9 cellular contexts compared by ENCODE assay signal in the genomic region with DNA sequence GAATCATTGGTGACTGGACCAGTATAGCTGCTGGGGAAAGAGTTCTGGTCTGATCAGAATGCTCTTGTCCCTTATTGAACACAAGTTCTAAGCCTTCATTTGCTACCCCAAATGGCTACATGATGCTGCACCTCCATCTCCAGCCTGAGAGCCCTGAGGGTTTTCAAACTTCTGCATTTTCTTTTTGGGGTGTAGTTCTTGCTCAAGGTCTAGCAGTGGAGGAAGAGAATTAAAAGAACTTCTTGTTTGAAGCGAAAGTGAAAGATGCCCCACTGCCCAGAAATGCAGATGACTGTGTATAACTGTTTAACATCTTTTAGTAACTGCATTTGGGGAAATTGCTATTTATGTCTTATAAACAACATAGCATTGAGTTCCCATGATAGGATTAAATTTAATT. TPM values are rescaled to one million over a fixed set of nuclear protein-coding genes. Genes with fewer than 3 reads are reported as not detected.
DNase-seq lines count a peak whose midpoint lies in the region; ATAC-seq and TF ChIP-seq lines count a peak whose summit lies in the region.
"Had no signal": no experiment of that assay in that cellular context is flagged by ENCODE, and none has a peak within 500 bp of the region (broad histone marks: within the 10 kb centered on the region; RNA-seq: fewer than 3 reads in every experiment).

No MANE protein-coding gene starts in this region.

- H3K36me3 ChIP-seq in heart left ventricle, result no peaks in the 10 kb centered on the region
- no peaks in the 10 kb centered on the region for H3K36me3 ChIP-seq in upper lobe of left lung
- H3K36me3 ChIP-seq in PC-3 (ENCODE audit: low read depth, low read length), result no peaks in the 10 kb centered on the region

- peaks cover 57% of the 10 kb centered on the region for H3K36me3 Mint-ChIP-seq in T-helper 2 cell treated with Interferon-gamma antibody and Interleukin-4, amounts not matched to agents 5 μg/mL and 100 μg/mL, for 36 hours (ENCODE audit: low read depth)
- no peaks in the 10 kb centered on the region for H3K36me3 Mint-ChIP-seq in WTC11

- H3K27me3 ChIP-seq in heart left ventricle (no peaks in the 10 kb centered on the region), upper lobe of left lung (no peaks in the 10 kb centered on the region), PC-3 (ENCODE audit: low read length) (no peaks in the 10 kb centered on the region)

- H2AFZ ChIP-seq in PC-3 (ENCODE audit: low read length), result no peak overlapping the region

- CTCF ChIA-PET in WTC11 (lab: Charles Lee) (no interaction called here), PC-3 (lab: Charles Lee) (no interaction called here)

- no TSS peak for BruUV-seq in PC-3 (replicated peaks; lab: Mats Ljungman, UMichigan)

- WGBS in heart left ventricle, 4 donors, result 71 to 81% (median 74%) methylated on average over 1 of the region's 1 CpG
- WGBS in upper lobe of left lung, 2 donors, result 55 to 61% methylated on average over 1 of the region's 1 CpG

- no peaks in the 10 kb centered on the region for H4K20me1 ChIP-seq in PC-3 (ENCODE audit: low read length)

- no peaks in the 10 kb centered on the region for H3F3A ChIP-seq in PC-3 (ENCODE audit: low read length, unreplicated experiment)

- no peaks in the 10 kb centered on the region for H3K79me2 ChIP-seq in PC-3 (ENCODE audit: low read length)

- H3K9me2 ChIP-seq in PC-3 (replicated peaks; ENCODE audit: low read length), result no peaks in the 10 kb centered on the region

- H3K9me3 ChIP-seq in heart left ventricle (no peaks in the 10 kb centered on the region), upper lobe of left lung (no peaks in the 10 kb centered on the region), PC-3 (ENCODE audit: low read length) (no peaks in the 10 kb centered on the region)

- no peak for TF ChIP-seq CTCF in heart left ventricle (IDR thresholded peaks at IDR 0.05)
- TF ChIP-seq CTCF in upper lobe of left lung (IDR thresholded peaks at IDR 0.05), result no peak
- TF ChIP-seq CTCF in WTC11 (IDR thresholded peaks at IDR 0.05), result no peak
- TF ChIP-seq CTCF in PC-3 (conservative IDR thresholded peaks at IDR 0.05; ENCODE audit: low read depth, low read length), result no peak

- no peak overlapping the region for H3K4me3 ChIP-seq in heart left ventricle
- H3K4me3 ChIP-seq in upper lobe of left lung, result no peak overlapping the region
- H3K4me3 ChIP-seq in PC-3 (ENCODE audit: low read length), result no peak overlapping the region

- H3K27me3 Mint-ChIP-seq in T-helper 2 cell treated with Interferon-gamma antibody and Interleukin-4, amounts not matched to agents 5 μg/mL and 100 μg/mL, for 36 hours (ENCODE audit: low read depth), result no peaks in the 10 kb centered on the region
- no peaks in the 10 kb centered on the region for H3K27me3 Mint-ChIP-seq in WTC11 (ENCODE audit: low read depth)

- intact Hi-C loops in heart left ventricle (cut with DNase I) (no loop called here), Right ventricle myocardium inferior (cut with DNase I) (no loop called here), PC-3 (cut with micrococcal nuclease) (no loop called here)

- no peak overlapping the region for H3K9ac ChIP-seq in PC-3 (ENCODE audit: low read length)

- TF ChIP-seq POLR2A in heart left ventricle (IDR thresholded peaks at IDR 0.05), result no peak
- TF ChIP-seq POLR2A in upper lobe of left lung (IDR thresholded peaks at IDR 0.05), result no peak

- peaks cover 0 to 51% (median 0%) of the 10 kb centered on the region in 12 donors for H3K4me1 ChIP-seq in heart left ventricle
- H3K4me1 ChIP-seq in upper lobe of left lung, result no peaks in the 10 kb centered on the region
- peaks cover 11% of the 10 kb centered on the region for H3K4me1 ChIP-seq in PC-3 (ENCODE audit: insufficient read depth, low read length)

- peak overlapping the region; percentile 83 for H3K27ac Mint-ChIP-seq in T-helper 2 cell treated with Interferon-gamma antibody and Interleukin-4, amounts not matched to agents 5 μg/mL and 100 μg/mL, for 36 hours
- H3K27ac Mint-ChIP-seq in WTC11, result no peak overlapping the region

- ATAC-seq in heart left ventricle, result peak in 3 of 4 donors; percentile 45 to 66 (median 64)
- ATAC-seq in Right ventricle myocardium inferior, result no peak
- peak; percentile 48 for ATAC-seq in HG03066 (IDR thresholded peaks at IDR 0.05; ENCODE audit: low read depth, unreplicated experiment)
- ATAC-seq in upper lobe of left lung (ENCODE audit: low FRiP score in 2 of 2), result peak; percentile 69 to 76
- ATAC-seq in WTC11, result no peak
- ATAC-seq in PC-3, result no peak
- ATAC-seq: Panc1 had no signal

- TF ChIP-seq EP300 in upper lobe of left lung (IDR thresholded peaks at IDR 0.05), result no peak

- no peak overlapping the region for H3K4me2 ChIP-seq in PC-3 (ENCODE audit: low read length)

- peaks cover 55% of the 10 kb centered on the region for H3K4me1 Mint-ChIP-seq in T-helper 2 cell treated with Interferon-gamma antibody and Interleukin-4, amounts not matched to agents 5 μg/mL and 100 μg/mL, for 36 hours (ENCODE audit: low read depth)
- H3K4me1 Mint-ChIP-seq in WTC11, result peaks cover 11% of the 10 kb centered on the region

- POLR2A ChIA-PET in WTC11 (lab: Charles Lee), result no interaction called here
- POLR2A ChIA-PET in PC-3 (lab: Charles Lee; ENCODE audit: unreplicated experiment), result no interaction called here

- H3K27ac ChIP-seq in heart left ventricle (peak overlapping the region in 1 of 12 donors; percentile 90), upper lobe of left lung (peak overlapping the region; percentile 42 to 79 (median 67)), PC-3 (ENCODE audit: low read length) (no peak overlapping the region)

- H3K9me3 Mint-ChIP-seq in T-helper 2 cell treated with Interferon-gamma antibody and Interleukin-4, amounts not matched to agents 5 μg/mL and 100 μg/mL, for 36 hours, result no peaks in the 10 kb centered on the region
- H3K9me3 Mint-ChIP-seq in WTC11, result peaks cover 6% of the 10 kb centered on the region; the same call in 1 of the 2 replicates

- peak overlapping the region; percentile 68 for H3K4me3 Mint-ChIP-seq in T-helper 2 cell treated with Interferon-gamma antibody and Interleukin-4, amounts not matched to agents 5 μg/mL and 100 μg/mL, for 36 hours
- H3K4me3 Mint-ChIP-seq in WTC11, result no peak overlapping the region

- no peak for DNase-seq in heart left ventricle
- DNase-seq in Right ventricle myocardium inferior (ENCODE audit: missing footprints), result no peak
- DNase-seq in T-helper 2 cell treated with Interferon-gamma antibody and Interleukin-4, amounts not matched to agents 5 μg/mL and 100 μg/mL, for 36 hours (ENCODE audit: low spot score), result no peak
- DNase-seq in upper lobe of left lung, result peak in 1 of 2 donors; percentile 28
- DNase-seq in WTC11 (ENCODE audit: low spot score), result no peak
- DNase-seq in PC-3, result no peak
- no peak for DNase-seq in stimulated activated CD4-positive, alpha-beta T cell treated with anti-CD3 and anti-CD28 coated beads, Interleukin-2, amount 100 ng/mL, for 24 hours

TF ChIP-seq in WTC11, 78 proteins besides CTCF, POLR2A, EP300 and RAD21 (continues in another document):
- TF ChIP-seq, protein P1, sequence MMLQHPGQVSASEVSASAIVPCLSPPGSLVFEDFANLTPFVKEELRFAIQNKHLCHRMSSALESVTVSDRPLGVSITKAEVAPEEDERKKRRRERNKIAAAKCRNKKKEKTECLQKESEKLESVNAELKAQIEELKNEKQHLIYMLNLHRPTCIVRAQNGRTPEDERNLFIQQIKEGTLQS (CRISPR knock-in tag; conservative IDR thresholded peaks at IDR 0.05), result no peak
- TF ChIP-seq, protein P2, sequence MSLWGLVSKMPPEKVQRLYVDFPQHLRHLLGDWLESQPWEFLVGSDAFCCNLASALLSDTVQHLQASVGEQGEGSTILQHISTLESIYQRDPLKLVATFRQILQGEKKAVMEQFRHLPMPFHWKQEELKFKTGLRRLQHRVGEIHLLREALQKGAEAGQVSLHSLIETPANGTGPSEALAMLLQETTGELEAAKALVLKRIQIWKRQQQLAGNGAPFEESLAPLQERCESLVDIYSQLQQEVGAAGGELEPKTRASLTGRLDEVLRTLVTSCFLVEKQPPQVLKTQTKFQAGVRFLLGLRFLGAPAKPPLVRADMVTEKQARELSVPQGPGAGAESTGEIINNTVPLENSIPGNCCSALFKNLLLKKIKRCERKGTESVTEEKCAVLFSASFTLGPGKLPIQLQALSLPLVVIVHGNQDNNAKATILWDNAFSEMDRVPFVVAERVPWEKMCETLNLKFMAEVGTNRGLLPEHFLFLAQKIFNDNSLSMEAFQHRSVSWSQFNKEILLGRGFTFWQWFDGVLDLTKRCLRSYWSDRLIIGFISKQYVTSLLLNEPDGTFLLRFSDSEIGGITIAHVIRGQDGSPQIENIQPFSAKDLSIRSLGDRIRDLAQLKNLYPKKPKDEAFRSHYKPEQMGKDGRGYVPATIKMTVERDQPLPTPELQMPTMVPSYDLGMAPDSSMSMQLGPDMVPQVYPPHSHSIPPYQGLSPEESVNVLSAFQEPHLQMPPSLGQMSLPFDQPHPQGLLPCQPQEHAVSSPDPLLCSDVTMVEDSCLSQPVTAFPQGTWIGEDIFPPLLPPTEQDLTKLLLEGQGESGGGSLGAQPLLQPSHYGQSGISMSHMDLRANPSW (CRISPR knock-in tag; conservative IDR thresholded peaks at IDR 0.05; ENCODE audit: low read depth), result no peak
- TF ChIP-seq ELF4 (CRISPR knock-in tag; IDR thresholded peaks at IDR 0.05; ENCODE audit: low read depth), result no peak
- TF ChIP-seq CBFB (CRISPR knock-in tag; IDR thresholded peaks at IDR 0.05; ENCODE audit: low read depth), result no peak
- no peak for TF ChIP-seq MYBL2 (CRISPR knock-in tag; IDR thresholded peaks at IDR 0.05)
- TF ChIP-seq GTF2I (CRISPR knock-in tag; conservative IDR thresholded peaks at IDR 0.05), result no peak
- TF ChIP-seq HMGA2 (CRISPR knock-in tag; IDR thresholded peaks at IDR 0.05), result no peak

RNA-seq across cellular contexts. Expression of a gene that starts 38.5 kb away (rescaled TPM):
- 10 to 100 TPM; 26.6 to 40.0 (median 32.9) TPM for total RNA-seq in heart left ventricle
- 10 to 100 TPM; 34.1 to 36.7 TPM for polyA plus RNA-seq in heart left ventricle
- 36.3 TPM for total RNA-seq in Right ventricle myocardium inferior
- 10 to 100 TPM in 5 of 6 donors, 1 to 10 TPM in 1; 6.4 to 46.3 (median 40.9) TPM for total RNA-seq in upper lobe of left lung
- total RNA-seq in WTC11 (2021), result 21.2 to 25.5 TPM (median 24.4 TPM) in 3 replicates
- total RNA-seq in PC-3 (2014; rRNA removed), result 13.5 and 14.0 TPM in 2 replicates

RNA-seq across cellular contexts. Expression of a gene that starts 39.0 kb away (rescaled TPM):
- total RNA-seq in heart left ventricle (1 to 10 TPM in 2 of 9 donors, under 1 TPM in 7; 0.19 to 7.5 (median 0.34) TPM), Right ventricle myocardium inferior (0.73 TPM), upper lobe of left lung (10 to 100 TPM in 3 of 6 donors, 1 to 10 TPM in 3; 5.6 to 14.5 (median 10.6) TPM), WTC11 (2021) (0.07 TPM in 1 of 3 replicates, not detected in the others), PC-3 (2014; rRNA removed) (11.6 and 11.8 TPM in 2 replicates)
- polyA plus RNA-seq in heart left ventricle, result under 1 TPM; 0.23 to 0.30 TPM

Comparison
In these comparisons a context has a peak if more than half of its experiments do, and no peak if none do; other contexts are left out.
1. ATAC-seq: peak in heart left ventricle (3 of 4), HG03066 (single experiment) and upper lobe of left lung (2 of 2); none in Right ventricle myocardium inferior (single experiment), WTC11 (single experiment) and PC-3 (single experiment).